Comparison of ENCODE assay signal across 8 cellular contexts in the genomic region with DNA sequence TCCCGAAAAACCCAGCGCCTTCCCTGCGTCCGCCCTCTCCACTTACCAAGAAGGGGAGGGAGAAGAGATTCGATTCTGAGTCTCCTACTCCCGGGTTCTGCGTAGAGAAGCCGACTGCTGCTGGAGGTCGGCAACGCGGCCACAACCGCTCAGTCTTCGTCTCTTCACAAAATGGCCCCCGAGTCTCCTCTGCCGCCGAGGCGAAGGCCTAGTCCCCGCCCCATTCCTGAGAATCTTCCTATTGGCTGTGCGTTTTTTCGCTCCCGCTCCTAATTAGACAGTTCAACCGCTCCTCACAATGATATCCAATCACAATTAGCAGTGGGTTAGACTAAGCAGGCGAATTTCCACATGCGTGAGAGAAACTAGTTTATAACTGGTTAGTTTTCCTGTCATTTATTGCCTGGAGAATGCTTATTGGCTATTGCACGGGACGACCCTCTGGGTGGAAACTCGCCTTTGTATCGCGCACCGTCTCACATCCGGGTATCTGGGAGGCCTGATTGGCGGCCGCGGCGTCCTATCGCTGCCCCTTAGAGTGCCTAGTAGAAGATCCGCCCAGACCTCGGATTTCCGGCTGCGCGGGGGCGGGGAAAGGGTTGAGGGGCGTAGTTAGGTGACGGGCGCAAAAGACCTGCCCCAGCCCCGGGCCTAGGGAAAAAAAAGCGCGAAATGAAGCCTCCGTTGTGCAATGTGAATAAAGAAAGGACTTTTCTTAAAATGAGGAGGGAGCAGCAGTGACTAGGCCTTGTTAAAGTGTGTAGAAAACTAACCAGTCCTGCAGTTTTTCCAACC. TPM values are rescaled to one million over a fixed set of nuclear protein-coding genes. Genes with fewer than 3 reads are reported as not detected.
DNase-seq lines count a peak whose midpoint lies in the region; ATAC-seq, FAIRE-seq and TF ChIP-seq lines count a peak whose summit lies in the region.

Gene HNRNPC (minus strand): TSS at position 191 of the 795 bp plus-strand sequence. CDS start 35,249 bp downstream, outside the sequence.

- peaks cover 42% of the 10 kb centered on the region for H3K36me3 Mint-ChIP-seq in T-helper 2 cell treated with Interferon-gamma antibody and Interleukin-4, amounts not matched to agents 5 μg/mL and 100 μg/mL, for 36 hours (ENCODE audit: low read depth)

- no peaks in the 10 kb centered on the region for H3K27me3 Mint-ChIP-seq in T-helper 2 cell treated with Interferon-gamma antibody and Interleukin-4, amounts not matched to agents 5 μg/mL and 100 μg/mL, for 36 hours (ENCODE audit: low read depth)

- intact Hi-C loops in ascending aorta (cut with DNase I), result loop anchor here (1.0 to 10.0 kb wide), 7 partner anchors 115 to 926 kb away; partner anchors contain the start of genes CHD8, METTL17, PARP2 and RAB2B
- intact Hi-C loops in psoas muscle (cut with DNase I), result loop anchor here in 1 of 2 donors (5.0 to 10.0 kb wide), 2 partner anchors 37 to 115 kb away; partner anchors contain the start of gene SUPT16H

- H3K36me3 ChIP-seq in ascending aorta, result peaks cover 3 to 9% of the 10 kb centered on the region in 2 donors
- H3K36me3 ChIP-seq in right atrium auricular region, result peaks cover 13% of the 10 kb centered on the region
- peaks cover 0 to 26% of the 10 kb centered on the region in 2 donors for H3K36me3 ChIP-seq in psoas muscle (ENCODE audit: insufficient read depth in 1 of 2, low read depth in 1 of 2)

- ATAC-seq in GM18502 (IDR thresholded peaks at IDR 0.05; ENCODE audit: poor library complexity, unreplicated experiment) (peak; percentile 92), HG02970 (IDR thresholded peaks at IDR 0.05; ENCODE audit: low FRiP score, unreplicated experiment) (peak; percentile 94), psoas muscle (peak; percentile 94 to 98 (median 97))

- H3K27ac Mint-ChIP-seq in T-helper 2 cell treated with Interferon-gamma antibody and Interleukin-4, amounts not matched to agents 5 μg/mL and 100 μg/mL, for 36 hours, result peak within 1 kb of the TSS; percentile 99

- H3K9me3 ChIP-seq in ascending aorta (no peaks in the 10 kb centered on the region), right atrium auricular region (no peaks in the 10 kb centered on the region), psoas muscle (no peaks in the 10 kb centered on the region)

- H3K4me3 ChIP-seq in ascending aorta, result peak within 1 kb of the TSS; percentile 67 to 95
- H3K4me3 ChIP-seq in right atrium auricular region, result peak within 1 kb of the TSS; percentile 92 to 97
- H3K4me3 ChIP-seq in psoas muscle, result peak within 1 kb of the TSS; percentile 97

- H3K4me3 Mint-ChIP-seq in T-helper 2 cell treated with Interferon-gamma antibody and Interleukin-4, amounts not matched to agents 5 μg/mL and 100 μg/mL, for 36 hours, result peak within 1 kb of the TSS; percentile 99

- TF ChIP-seq CTCF in ascending aorta (IDR thresholded peaks at IDR 0.05), result no peak
- TF ChIP-seq CTCF in right atrium auricular region (IDR thresholded peaks at IDR 0.05), result no peak
- no peak for TF ChIP-seq CTCF in psoas muscle (IDR thresholded peaks at IDR 0.05)

- 0% methylated on average over 49 of the region's 49 CpGs for WGBS in psoas muscle, 3 donors

- H3K27ac ChIP-seq in ascending aorta, result peak within 1 kb of the TSS; percentile 96 to 98
- peak within 1 kb of the TSS; percentile 96 to 99 for H3K27ac ChIP-seq in right atrium auricular region
- peak within 1 kb of the TSS; percentile 98 for H3K27ac ChIP-seq in psoas muscle

- H3K27me3 ChIP-seq in ascending aorta (no peaks in the 10 kb centered on the region), right atrium auricular region (no peaks in the 10 kb centered on the region), psoas muscle (ENCODE audit: insufficient read depth in 3 of 3, low read length in 2 of 3) (no peaks in the 10 kb centered on the region)

- no peaks in the 10 kb centered on the region for H3K9me3 Mint-ChIP-seq in T-helper 2 cell treated with Interferon-gamma antibody and Interleukin-4, amounts not matched to agents 5 μg/mL and 100 μg/mL, for 36 hours

- DNase-seq in NCI-H1930 (lab: John Stamatoyannopoulos, UW), result peak; percentile 98 to 100
- DNase-seq in T-helper 2 cell treated with Interferon-gamma antibody and Interleukin-4, amounts not matched to agents 5 μg/mL and 100 μg/mL, for 36 hours (ENCODE audit: low spot score), result peak; percentile 100
- DNase-seq in ascending aorta (ENCODE audit: low spot score in 2 of 2), result peak; percentile 100
- peak; percentile 100 for DNase-seq in right atrium auricular region (ENCODE audit: low spot score)
- DNase-seq in psoas muscle, result peak; percentile 100
- DNase-seq in urothelium cell line (ENCODE audit: low spot score), result peak; percentile 97

- peaks cover 13% of the 10 kb centered on the region in 2 donors for H3K4me1 ChIP-seq in ascending aorta
- H3K4me1 ChIP-seq in right atrium auricular region, result peaks cover 0 to 39% of the 10 kb centered on the region in 2 donors
- peaks cover 33% of the 10 kb centered on the region for H3K4me1 ChIP-seq in psoas muscle

- H3K4me1 Mint-ChIP-seq in T-helper 2 cell treated with Interferon-gamma antibody and Interleukin-4, amounts not matched to agents 5 μg/mL and 100 μg/mL, for 36 hours (ENCODE audit: low read depth), result peaks cover 35% of the 10 kb centered on the region

- peak; percentile 61 for FAIRE-seq in urothelium cell line (lab: Jason Lieb, UNC)

RNA-seq across cellular contexts. Expression of gene HNRNPC, which starts in this region (rescaled TPM):
- total RNA-seq in ascending aorta (303 TPM), right atrium auricular region (100 to 1,000 TPM; 254 to 277 TPM), psoas muscle (100 to 1,000 TPM; 217 to 310 (median 245) TPM)
- polyA plus RNA-seq in psoas muscle, result 100 to 1,000 TPM; 215 to 290 (median 282) TPM

Comparison
In these comparisons a context has a peak if more than half of its experiments do, and no peak if none do; other contexts are left out.
1. Peak in every context shown above with its lines: DNase-seq, ATAC-seq, H3K4me3 ChIP-seq and H3K27ac ChIP-seq.